In genomic region chr9:87013490-87013889, GRCh38 we compare ENCODE assay signal across 3 cellular contexts.
TF ChIP-seq lines count a peak whose summit lies in the region.

No MANE protein-coding gene starts in this region.

TF ChIP-seq in HepG2, 621 proteins besides CTCF, POLR2A, EP300 and RAD21 (continued from another document):
- peak; percentile 79 for TF ChIP-seq MAFF (IDR thresholded peaks at IDR 0.05; ENCODE audit: low read depth, low read length)
- TF ChIP-seq ZNF441 (CRISPR knock-in tag; IDR thresholded peaks at IDR 0.05; ENCODE audit: borderline replicate concordance), result no peak
- TF ChIP-seq MAFK (conservative IDR thresholded peaks at IDR 0.05 in 1 of 2, IDR thresholded peaks at IDR 0.05 in 1 of 2; ENCODE audit: low read length in 2 of 2), result peak; percentile 77 to 82

TF ChIP-seq in A549, 52 proteins besides CTCF, POLR2A, EP300 and RAD21 (continued from another document):
- TF ChIP-seq MAZ (IDR thresholded peaks at IDR 0.05; ENCODE audit: borderline replicate concordance, low read depth, low read length) (no peak), FOXS1 (CRISPR knock-in tag; IDR thresholded peaks at IDR 0.05) (no peak)

TF ChIP-seq in IMR-90, 13 proteins besides CTCF, POLR2A, EP300 and RAD21 (continued from another document):
- peak; percentile 51 for TF ChIP-seq MAFK (IDR thresholded peaks at IDR 0.05; ENCODE audit: low read depth, low read length)
- TF ChIP-seq MXI1 (IDR thresholded peaks at IDR 0.05; ENCODE audit: borderline replicate concordance, low read depth, low read length), result no peak
- TF ChIP-seq CHD1 (IDR thresholded peaks at IDR 0.05; ENCODE audit: low read depth, low read length), result no peak
- no peak for TF ChIP-seq FOS (IDR thresholded peaks at IDR 0.05; ENCODE audit: low read depth, low read length)
- no peak for TF ChIP-seq ELK1 (IDR thresholded peaks at IDR 0.05; ENCODE audit: borderline replicate concordance, low read depth, low read length)
- TF ChIP-seq USF2 (IDR thresholded peaks at IDR 0.05; ENCODE audit: low read depth, low read length), result no peak
